In genomic region chr7:101122933-101123702, GRCh38 we compare ENCODE assay signal across 1 cellular context.
TF ChIP-seq lines count a peak whose summit lies in the region.

No MANE protein-coding gene starts in this region.

TF ChIP-seq in HepG2, 621 proteins besides CTCF, POLR2A, EP300 and RAD21 (continued from another document and continues in another):
- TF ChIP-seq ZNF124 (CRISPR knock-in tag; IDR thresholded peaks at IDR 0.05) (no peak), SP2 (CRISPR knock-in tag; IDR thresholded peaks at IDR 0.05) (no peak), NR0B2 (CRISPR knock-in tag; IDR thresholded peaks at IDR 0.05) (no peak), ARNT2 (CRISPR knock-in tag; IDR thresholded peaks at IDR 0.05; ENCODE audit: low read depth) (0 out of 2 replicates have a peak, but pooled peaks have one; percentile 37), ADNP (CRISPR knock-in tag; IDR thresholded peaks at IDR 0.05) (no peak), ZC3H4 (CRISPR knock-in tag; IDR thresholded peaks at IDR 0.05; ENCODE audit: borderline replicate concordance) (peak; percentile 78; the same call in 1 of the 2 replicates), ZSCAN5A (CRISPR knock-in tag; IDR thresholded peaks at IDR 0.05; ENCODE audit: borderline replicate concordance) (no peak), CCAR2 (optimal IDR thresholded peaks at IDR 0.05; ENCODE audit: low read depth, low read length) (no peak), MBD4 (IDR thresholded peaks at IDR 0.05; ENCODE audit: borderline replicate concordance, low read length) (no peak), FLYWCH1 (CRISPR knock-in tag; IDR thresholded peaks at IDR 0.05) (no peak), MED8 (CRISPR knock-in tag; IDR thresholded peaks at IDR 0.05; ENCODE audit: insufficient replicate concordance) (no peak), KAT2B (IDR thresholded peaks at IDR 0.05; ENCODE audit: borderline replicate concordance, low read depth, low read length) (no peak), HMGA1 (CRISPR knock-in tag; conservative IDR thresholded peaks at IDR 0.05) (no peak), RFXAP (CRISPR knock-in tag; IDR thresholded peaks at IDR 0.05; ENCODE audit: borderline replicate concordance) (peak; percentile 64; the same call in 1 of the 2 replicates), MED1 (CRISPR knock-in tag; IDR thresholded peaks at IDR 0.05) (peak; percentile 89), ZNF768 (CRISPR knock-in tag; IDR thresholded peaks at IDR 0.05) (no peak), KMT2B (CRISPR knock-in tag; IDR thresholded peaks at IDR 0.05) (no peak), MAFG (CRISPR knock-in tag; IDR thresholded peaks at IDR 0.05) (no peak), AGO2 (optimal IDR thresholded peaks at IDR 0.05; ENCODE audit: low read depth, low read length) (no peak), ZBED4 (CRISPR knock-in tag; IDR thresholded peaks at IDR 0.05; ENCODE audit: borderline replicate concordance) (no peak), POGZ (CRISPR knock-in tag; IDR thresholded peaks at IDR 0.05) (peak; percentile 15; the same call in 1 of the 2 replicates), HIVEP1 (CRISPR knock-in tag; IDR thresholded peaks at IDR 0.05) (peak; percentile 36; the same call in 1 of the 2 replicates), POLR2AphosphoS2 (IDR thresholded peaks at IDR 0.05; ENCODE audit: low read depth, low read length) (no peak), MBNL3 (CRISPR knock-in tag; conservative IDR thresholded peaks at IDR 0.05) (no peak), ZNF101 (CRISPR knock-in tag; IDR thresholded peaks at IDR 0.05; ENCODE audit: borderline replicate concordance, low read depth) (no peak), KDM2A (CRISPR knock-in tag; IDR thresholded peaks at IDR 0.05; ENCODE audit: borderline replicate concordance, low read depth) (no peak; the same call in 1 of the 2 replicates), RORA (CRISPR knock-in tag; IDR thresholded peaks at IDR 0.05) (no peak), PAF1 (CRISPR knock-in tag; IDR thresholded peaks at IDR 0.05) (no peak), ZNF891 (CRISPR knock-in tag; IDR thresholded peaks at IDR 0.05) (no peak), CENPT (CRISPR knock-in tag; IDR thresholded peaks at IDR 0.05; ENCODE audit: low read depth) (no peak), AFF4 (CRISPR knock-in tag; IDR thresholded peaks at IDR 0.05) (peak; percentile 53; the same call in 1 of the 2 replicates), ZFP62 (CRISPR knock-in tag; IDR thresholded peaks at IDR 0.05) (no peak), PITX1 (CRISPR knock-in tag; IDR thresholded peaks at IDR 0.05) (peak; percentile 46; the same call in 1 of the 2 replicates), ZNF781 (CRISPR knock-in tag; IDR thresholded peaks at IDR 0.05; ENCODE audit: borderline replicate concordance, not compliant biosample characterization) (no peak), RARA (CRISPR knock-in tag; IDR thresholded peaks at IDR 0.05) (peak; percentile 74)
- TF ChIP-seq, protein P1, sequence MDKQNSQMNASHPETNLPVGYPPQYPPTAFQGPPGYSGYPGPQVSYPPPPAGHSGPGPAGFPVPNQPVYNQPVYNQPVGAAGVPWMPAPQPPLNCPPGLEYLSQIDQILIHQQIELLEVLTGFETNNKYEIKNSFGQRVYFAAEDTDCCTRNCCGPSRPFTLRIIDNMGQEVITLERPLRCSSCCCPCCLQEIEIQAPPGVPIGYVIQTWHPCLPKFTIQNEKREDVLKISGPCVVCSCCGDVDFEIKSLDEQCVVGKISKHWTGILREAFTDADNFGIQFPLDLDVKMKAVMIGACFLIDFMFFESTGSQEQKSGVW (CRISPR knock-in tag; IDR thresholded peaks at IDR 0.05; ENCODE audit: borderline replicate concordance): no peak
- TF ChIP-seq, protein P2, sequence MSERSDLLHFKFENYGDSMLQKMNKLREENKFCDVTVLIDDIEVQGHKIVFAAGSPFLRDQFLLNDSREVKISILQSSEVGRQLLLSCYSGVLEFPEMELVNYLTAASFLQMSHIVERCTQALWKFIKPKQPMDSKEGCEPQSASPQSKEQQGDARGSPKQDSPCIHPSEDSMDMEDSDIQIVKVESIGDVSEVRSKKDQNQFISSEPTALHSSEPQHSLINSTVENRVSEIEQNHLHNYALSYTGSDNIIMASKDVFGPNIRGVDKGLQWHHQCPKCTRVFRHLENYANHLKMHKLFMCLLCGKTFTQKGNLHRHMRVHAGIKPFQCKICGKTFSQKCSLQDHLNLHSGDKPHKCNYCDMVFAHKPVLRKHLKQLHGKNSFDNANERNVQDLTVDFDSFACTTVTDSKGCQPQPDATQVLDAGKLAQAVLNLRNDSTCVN (CRISPR knock-in tag; IDR thresholded peaks at IDR 0.05; ENCODE audit: borderline replicate concordance): no peak
- TF ChIP-seq, protein P3, sequence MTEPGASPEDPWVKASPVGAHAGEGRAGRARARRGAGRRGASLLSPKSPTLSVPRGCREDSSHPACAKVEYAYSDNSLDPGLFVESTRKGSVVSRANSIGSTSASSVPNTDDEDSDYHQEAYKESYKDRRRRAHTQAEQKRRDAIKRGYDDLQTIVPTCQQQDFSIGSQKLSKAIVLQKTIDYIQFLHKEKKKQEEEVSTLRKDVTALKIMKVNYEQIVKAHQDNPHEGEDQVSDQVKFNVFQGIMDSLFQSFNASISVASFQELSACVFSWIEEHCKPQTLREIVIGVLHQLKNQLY (CRISPR knock-in tag; IDR thresholded peaks at IDR 0.05): 0 out of 2 replicates have a peak, but pooled peaks have one; percentile 22
- TF ChIP-seq, protein P4, sequence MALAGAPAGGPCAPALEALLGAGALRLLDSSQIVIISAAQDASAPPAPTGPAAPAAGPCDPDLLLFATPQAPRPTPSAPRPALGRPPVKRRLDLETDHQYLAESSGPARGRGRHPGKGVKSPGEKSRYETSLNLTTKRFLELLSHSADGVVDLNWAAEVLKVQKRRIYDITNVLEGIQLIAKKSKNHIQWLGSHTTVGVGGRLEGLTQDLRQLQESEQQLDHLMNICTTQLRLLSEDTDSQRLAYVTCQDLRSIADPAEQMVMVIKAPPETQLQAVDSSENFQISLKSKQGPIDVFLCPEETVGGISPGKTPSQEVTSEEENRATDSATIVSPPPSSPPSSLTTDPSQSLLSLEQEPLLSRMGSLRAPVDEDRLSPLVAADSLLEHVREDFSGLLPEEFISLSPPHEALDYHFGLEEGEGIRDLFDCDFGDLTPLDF (CRISPR knock-in tag; IDR thresholded peaks at IDR 0.05): no peak
- TF ChIP-seq, protein P5, sequence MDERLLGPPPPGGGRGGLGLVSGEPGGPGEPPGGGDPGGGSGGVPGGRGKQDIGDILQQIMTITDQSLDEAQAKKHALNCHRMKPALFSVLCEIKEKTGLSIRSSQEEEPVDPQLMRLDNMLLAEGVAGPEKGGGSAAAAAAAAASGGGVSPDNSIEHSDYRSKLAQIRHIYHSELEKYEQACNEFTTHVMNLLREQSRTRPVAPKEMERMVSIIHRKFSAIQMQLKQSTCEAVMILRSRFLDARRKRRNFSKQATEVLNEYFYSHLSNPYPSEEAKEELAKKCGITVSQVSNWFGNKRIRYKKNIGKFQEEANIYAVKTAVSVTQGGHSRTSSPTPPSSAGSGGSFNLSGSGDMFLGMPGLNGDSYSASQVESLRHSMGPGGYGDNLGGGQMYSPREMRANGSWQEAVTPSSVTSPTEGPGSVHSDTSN (CRISPR knock-in tag; IDR thresholded peaks at IDR 0.05): no peak
